In the genomic region with DNA sequence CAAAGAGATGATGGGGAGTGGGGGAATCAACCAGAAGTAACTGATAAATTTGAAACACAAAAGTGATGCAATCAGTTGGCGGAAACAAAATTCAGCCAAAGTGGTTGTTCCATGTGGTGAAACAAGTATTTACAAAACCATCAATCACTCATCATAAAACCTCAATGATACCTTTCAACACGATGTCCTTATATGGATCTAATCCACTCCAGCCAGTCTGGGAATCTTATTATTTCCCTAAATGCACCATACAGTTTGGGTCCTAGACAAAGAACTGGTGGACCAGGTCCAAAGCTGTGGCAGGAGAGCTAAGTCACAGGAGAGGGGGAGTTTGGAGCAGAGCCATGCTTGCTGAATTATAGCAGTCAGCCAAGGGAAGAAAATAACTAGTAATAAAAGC, we compare ENCODE assay signal across 13 cellular contexts.
DNase-seq lines count a peak whose midpoint lies in the region; ATAC-seq and TF ChIP-seq lines count a peak whose summit lies in the region.
"Had no signal": no experiment of that assay in that cellular context is flagged by ENCODE, and none has a peak within 500 bp of the region (broad histone marks: within the 10 kb centered on the region; RNA-seq: fewer than 3 reads in every experiment).

No MANE protein-coding gene starts in this region.

- no peak overlapping the region for H4K8ac ChIP-seq in H9 (replicated peaks; ENCODE audit: insufficient read length, low read depth, low read length)

- H3K9me3 Mint-ChIP-seq in natural killer cell treated with Interleukin-12 subunit alpha and Interleukin-12 subunit beta and Interleukin-15 and Interleukin-18, amount 100 ng/mL, for 72 hours: peaks cover 19% of the 10 kb centered on the region
- H3K9me3 Mint-ChIP-seq in H9: no peaks in the 10 kb centered on the region
- H3K9me3 Mint-ChIP-seq: dendritic cell treated with granulocyte-macrophage colony-stimulating factor and Interleukin-4, amounts not matched to agents 40 ng/mL and 50 ng/mL, for 4 days had no signal

- no peak overlapping the region for H4K91ac ChIP-seq in H9 (ENCODE audit: insufficient read length, low read depth, low read length)

- H3K36me3 Mint-ChIP-seq in natural killer cell treated with Interleukin-12 subunit alpha and Interleukin-12 subunit beta and Interleukin-15 and Interleukin-18, amount 100 ng/mL, for 72 hours: peaks cover 9% of the 10 kb centered on the region
- no peaks in the 10 kb centered on the region for H3K36me3 Mint-ChIP-seq in H9 (ENCODE audit: insufficient read depth in 1 of 3, low read depth in 3 of 3)
- H3K36me3 Mint-ChIP-seq: CD8-positive, alpha-beta memory T cell had no signal

- no peaks in the 10 kb centered on the region for H3K79me1 ChIP-seq in H9 (ENCODE audit: insufficient read depth, low read depth, low read length, poor library complexity, severe bottlenecking)

- no peak overlapping the region for H3K18ac ChIP-seq in H9 (ENCODE audit: insufficient read length, low read depth, low read length)

- no peak overlapping the region for H3K27ac Mint-ChIP-seq in natural killer cell treated with Interleukin-12 subunit alpha and Interleukin-12 subunit beta and Interleukin-15 and Interleukin-18, amount 100 ng/mL, for 72 hours
- H3K27ac Mint-ChIP-seq in H9: no peak overlapping the region
- H3K27ac Mint-ChIP-seq: CD8-positive, alpha-beta memory T cell; dendritic cell treated with granulocyte-macrophage colony-stimulating factor and Interleukin-4, amounts not matched to agents 40 ng/mL and 50 ng/mL, for 4 days; progenitor cell of endocrine pancreas had no signal

- no peak overlapping the region for H3K14ac ChIP-seq in H9 (ENCODE audit: insufficient read depth, low read length)

- H3K23me2 ChIP-seq in H9 (ENCODE audit: insufficient read length, low read depth, low read length, poor library complexity, severe bottlenecking): no peaks in the 10 kb centered on the region

- H4K20me1 ChIP-seq in H9 (ENCODE audit: control insufficient read depth, insufficient read depth, insufficient read length): no peaks in the 10 kb centered on the region

- no peak overlapping the region for H3K9ac ChIP-seq in H9 (ENCODE audit: extremely low read depth, insufficient read length, low read length)

- ATAC-seq in natural killer cell treated with Interleukin-12 subunit alpha and Interleukin-12 subunit beta and Interleukin-15 and Interleukin-18, amount 100 ng/mL, for 72 hours: no peak
- ATAC-seq in GM18867 (IDR thresholded peaks at IDR 0.05; ENCODE audit: unreplicated experiment) (no peak), GM21576 (IDR thresholded peaks at IDR 0.05; ENCODE audit: unreplicated experiment) (no peak)

- no peak overlapping the region for H3K4me2 ChIP-seq in H9 (ENCODE audit: insufficient read depth, insufficient read length, low read length)

- no peaks in the 10 kb centered on the region for H3K4me1 Mint-ChIP-seq in natural killer cell treated with Interleukin-12 subunit alpha and Interleukin-12 subunit beta and Interleukin-15 and Interleukin-18, amount 100 ng/mL, for 72 hours (ENCODE audit: low read depth in 2 of 2)
- H3K4me1 Mint-ChIP-seq in H9: no peaks in the 10 kb centered on the region
- H3K4me1 Mint-ChIP-seq: CD8-positive, alpha-beta memory T cell had no signal

- no peak overlapping the region for H3T11ph ChIP-seq in H9 (ENCODE audit: low read length)

- no peak overlapping the region for H3K23ac ChIP-seq in H9 (ENCODE audit: insufficient read length, low read depth, low read length)

- H2BK12ac ChIP-seq in H9 (ENCODE audit: insufficient read length, low read depth, low read length): no peak overlapping the region

- no peak overlapping the region for H2BK5ac ChIP-seq in H9 (ENCODE audit: insufficient read length, low read length)

- no peak overlapping the region for H4K5ac ChIP-seq in H9 (ENCODE audit: insufficient read length, low read depth, low read length)

- H3K4ac ChIP-seq in H9 (ENCODE audit: low read depth, low read length): no peak overlapping the region

- no peak overlapping the region for H2BK120ac ChIP-seq in H9 (ENCODE audit: low read depth, low read length, poor library complexity, severe bottlenecking)

- H2BK20ac ChIP-seq in H9 (ENCODE audit: low read depth, low read length, poor library complexity, severe bottlenecking): no peak overlapping the region

- no peak for TF ChIP-seq CTCF in H9 (conservative IDR thresholded peaks at IDR 0.05)

- H3K9me3 ChIP-seq in H9 (ENCODE audit: control insufficient read depth, low read depth, low read length): no peaks in the 10 kb centered on the region

- DNase-seq in DMS153 treated with DMSO at 0.1 percent for 48 hours (lab: John Stamatoyannopoulos, UW; ENCODE audit: unreplicated experiment): peak; percentile 94
- peak; percentile 98 for DNase-seq in NCI-H1105 (lab: John Stamatoyannopoulos, UW)
- DNase-seq in SHP77 treated with DMSO at 0.1 percent for 48 hours (lab: John Stamatoyannopoulos, UW): peak; percentile 62
- DNase-seq in left kidney (ENCODE audit: low read depth, low spot score): peak; percentile 78
- DNase-seq in natural killer cell treated with Interleukin-12 subunit alpha and Interleukin-12 subunit beta and Interleukin-15 and Interleukin-18, amount 100 ng/mL, for 72 hours (ENCODE audit: low spot score): no peak
- DNase-seq in H9: no peak
- DNase-seq: activated CD4-positive, alpha-beta T cell treated with anti-CD3 and anti-CD28 coated beads, Interleukin-2, amount 50 U/mL, for 48 hours; activated naive CD4-positive, alpha-beta T cell; CD8-positive, alpha-beta memory T cell had no signal

- no peaks in the 10 kb centered on the region for H3K4me1 ChIP-seq in H9 (ENCODE audit: insufficient read depth, low read length)

- no peak overlapping the region for H3K4me3 Mint-ChIP-seq in natural killer cell treated with Interleukin-12 subunit alpha and Interleukin-12 subunit beta and Interleukin-15 and Interleukin-18, amount 100 ng/mL, for 72 hours
- H3K4me3 Mint-ChIP-seq in H9: no peak overlapping the region
- H3K4me3 Mint-ChIP-seq: CD8-positive, alpha-beta memory T cell; dendritic cell treated with granulocyte-macrophage colony-stimulating factor and Interleukin-4, amounts not matched to agents 40 ng/mL and 50 ng/mL, for 4 days had no signal

- H3K27ac ChIP-seq in H9 (ENCODE audit: insufficient read length, low read depth, low read length): no peak overlapping the region

- H3K27me3 ChIP-seq in H9 (ENCODE audit: insufficient read depth, low read length): no peaks in the 10 kb centered on the region

- H2AK5ac ChIP-seq in H9 (ENCODE audit: insufficient read length, low read length): no peak overlapping the region

- no peak overlapping the region for H2BK15ac ChIP-seq in H9 (ENCODE audit: low read depth, low read length)

- H3K56ac ChIP-seq in H9 (ENCODE audit: insufficient read length, low read depth, low read length): no peak overlapping the region

- no CpG with 5 or more reads among the region's 2 CpGs for WGBS in H9 (ENCODE audit: extremely low coverage, insufficient read length, low lambda C conversion rate)

- no peaks in the 10 kb centered on the region for H3K27me3 Mint-ChIP-seq in natural killer cell treated with Interleukin-12 subunit alpha and Interleukin-12 subunit beta and Interleukin-15 and Interleukin-18, amount 100 ng/mL, for 72 hours
- no peaks in the 10 kb centered on the region for H3K27me3 Mint-ChIP-seq in H9 (ENCODE audit: low read depth)
- H3K27me3 Mint-ChIP-seq: CD8-positive, alpha-beta memory T cell; dendritic cell treated with granulocyte-macrophage colony-stimulating factor and Interleukin-4, amounts not matched to agents 40 ng/mL and 50 ng/mL, for 4 days; progenitor cell of endocrine pancreas had no signal

- no peaks in the 10 kb centered on the region for H3K79me2 ChIP-seq in H9 (ENCODE audit: insufficient read depth, low read length)

- H2AFZ ChIP-seq in H9 (ENCODE audit: low read length): no peak overlapping the region

Comparison
In these comparisons a context has a peak if more than half of its experiments do, and no peak if none do; other contexts are left out.
1. DNase-seq: peak in DMS153 treated with DMSO at 0.1 percent for 48 hours (single experiment), NCI-H1105 (single experiment), SHP77 treated with DMSO at 0.1 percent for 48 hours (single experiment) and left kidney (single experiment); none in natural killer cell treated with Interleukin-12 subunit alpha and Interleukin-12 subunit beta and Interleukin-15 and Interleukin-18, amount 100 ng/mL, for 72 hours (single experiment) and H9 (single experiment).